ENCODE assay signal across 9 cellular contexts in the genomic region with DNA sequence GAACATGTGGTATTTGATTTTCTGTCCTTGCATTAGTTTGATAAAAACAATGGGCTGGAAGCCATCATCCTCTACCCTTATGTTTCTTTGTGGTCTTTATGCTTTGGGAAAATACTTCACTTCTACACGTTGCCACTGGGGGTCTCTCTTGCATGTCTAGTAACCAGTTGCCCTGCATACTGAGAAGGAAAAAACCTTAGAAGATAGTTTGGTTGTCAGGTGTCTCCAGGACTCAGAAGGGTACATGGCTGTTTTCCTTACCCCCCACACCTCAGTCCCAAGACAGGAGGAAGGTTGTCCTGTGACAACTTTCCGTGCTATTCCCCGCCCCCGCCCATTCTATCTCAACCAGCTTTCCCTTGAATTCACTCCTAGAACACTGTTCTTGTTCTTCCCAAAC.
A peak's percentile ranks its signal among the peaks of the same experiment; 100 is the strongest.
DNase-seq lines count a peak whose midpoint lies in the region; ATAC-seq and TF ChIP-seq lines count a peak whose summit lies in the region.
"Had no signal": no experiment of that assay in that cellular context is flagged by ENCODE, and none has a peak within 500 bp of the region (broad histone marks: within the 10 kb centered on the region; RNA-seq: fewer than 3 reads in every experiment).

No MANE protein-coding gene starts in this region.

- no peaks in the 10 kb centered on the region for H3K36me3 ChIP-seq in right lobe of liver
- no peaks in the 10 kb centered on the region for H3K36me3 ChIP-seq in H7 (replicated peaks; ENCODE audit: control insufficient read depth, insufficient read depth, low read length)

- WGBS in right lobe of liver (ENCODE audit: insufficient coverage, low coverage, low lambda C conversion rate, missing lambda C conversion rate), result 20% methylated on average over 4 of the region's 4 CpGs

- H3K27ac ChIP-seq in VCaP (no peak overlapping the region), right lobe of liver (no peak overlapping the region)

- no peak for TF ChIP-seq POLR2A in right lobe of liver (IDR thresholded peaks at IDR 0.05)

- intact Hi-C loops in right lobe of liver (cut with DNase I), result no loop called here

- H3K27me3 ChIP-seq in right lobe of liver (no peaks in the 10 kb centered on the region), H7 (ENCODE audit: control insufficient read depth, insufficient read depth, low read length) (no peaks in the 10 kb centered on the region)

- ATAC-seq in HG02759 (IDR thresholded peaks at IDR 0.05; ENCODE audit: unreplicated experiment) (peak; percentile 58), right lobe of liver (peak; percentile 47 to 57 (median 54)), GM18511 (IDR thresholded peaks at IDR 0.05; ENCODE audit: unreplicated experiment) (no peak)

- no peaks in the 10 kb centered on the region for H3K9me3 ChIP-seq in right lobe of liver

- H3K4me3 ChIP-seq in right lobe of liver (no peak overlapping the region), H7 (ENCODE audit: insufficient read depth, low read depth, low read length) (no peak overlapping the region)

- DNase-seq in ELR (ENCODE audit: low read depth) (peak; percentile 0), right lobe of liver (no peak), H7 (no peak), EL (no peak)
- DNase-seq in activated CD8-positive, alpha-beta memory T cell treated with anti-CD3 and anti-CD28 coated beads, Interleukin-2, amount 50 U/mL, for 4 hours, result no peak
- DNase-seq: effector CD8-positive, alpha-beta T cell had no signal

- TF ChIP-seq CTCF in VCaP (conservative IDR thresholded peaks at IDR 0.05) (peak; percentile 67), right lobe of liver (IDR thresholded peaks at IDR 0.05) (peak; percentile 30 to 41 (median 37))

- no peaks in the 10 kb centered on the region for H3K4me1 ChIP-seq in right lobe of liver
